In genomic region chr4:10006236-10006603, GRCh38 we compare ENCODE assay signal across 9 cellular contexts. TPM values are rescaled to one million over a fixed set of nuclear protein-coding genes. Genes with fewer than 3 reads are reported as not detected.
A peak's percentile ranks its signal among the peaks of the same experiment; 100 is the strongest.
DNase-seq lines count a peak whose midpoint lies in the region; ATAC-seq and TF ChIP-seq lines count a peak whose summit lies in the region.
"Had no signal": no experiment of that assay in that cellular context is flagged by ENCODE, and none has a peak within 500 bp of the region (broad histone marks: within the 10 kb centered on the region; RNA-seq: fewer than 3 reads in every experiment).

No MANE protein-coding gene starts in this region.

- peak; percentile 95 to 96 for ATAC-seq in lower lobe of right lung
- ATAC-seq in activated T-cell treated with anti-CD3 and anti-CD28 coated beads, Interleukin-2, amount 50 U/mL, for 72 hours (replicated peaks in 1 of 2): no peak

- no peak overlapping the region for H3K27ac Mint-ChIP-seq in Caco-2 (ENCODE audit: unreplicated experiment)
- no peak overlapping the region for H3K27ac Mint-ChIP-seq in T-helper 2 cell treated with Interferon-gamma antibody and Interleukin-4, amounts not matched to agents 5 μg/mL and 100 μg/mL, for 36 hours
- H3K27ac Mint-ChIP-seq in activated T-cell treated with anti-CD3 and anti-CD28 coated beads, Interleukin-2, amount 50 U/mL, for 72 hours: no peak overlapping the region
- H3K27ac Mint-ChIP-seq: CD4-positive, CD25-positive, alpha-beta regulatory T cell had no signal

- BruUV-seq in Caco-2 (replicated peaks; lab: Mats Ljungman, UMichigan): no TSS peak

- TF ChIP-seq CTCF in breast epithelium (IDR thresholded peaks at IDR 0.05) (no peak), lower lobe of right lung (IDR thresholded peaks at IDR 0.05) (no peak), Caco-2 (IDR thresholded peaks at IDR 0.05; ENCODE audit: insufficient read depth in 1 of 2, low read depth in 1 of 2, low read length in 1 of 2, severe bottlenecking in 1 of 2, unreplicated experiment in 1 of 2) (no peak)

- TF ChIP-seq POLR2A in breast epithelium (IDR thresholded peaks at IDR 0.05): no peak

- no peak overlapping the region for H3K4me3 Mint-ChIP-seq in Caco-2 (ENCODE audit: unreplicated experiment)
- H3K4me3 Mint-ChIP-seq in T-helper 2 cell treated with Interferon-gamma antibody and Interleukin-4, amounts not matched to agents 5 μg/mL and 100 μg/mL, for 36 hours: no peak overlapping the region
- peak overlapping the region in 1 of 2 donors; percentile 9 for H3K4me3 Mint-ChIP-seq in activated T-cell treated with anti-CD3 and anti-CD28 coated beads, Interleukin-2, amount 50 U/mL, for 72 hours
- H3K4me3 Mint-ChIP-seq: CD4-positive, CD25-positive, alpha-beta regulatory T cell had no signal

- H3K4me3 ChIP-seq in breast epithelium (no peak overlapping the region), lower lobe of right lung (peak overlapping the region; percentile 25), Caco-2 (ENCODE audit: low read depth, low read length) (no peak overlapping the region)

- intact Hi-C loops in breast epithelium (cut with DNase I; ENCODE audit: low total_unique reads): no loop called here
- intact Hi-C loops in lower lobe of right lung (cut with DNase I): no loop called here
- intact Hi-C loops in Caco-2 (cut with micrococcal nuclease; ENCODE audit: unreplicated experiment): no loop called here

- H3K4me1 ChIP-seq in breast epithelium: peaks cover 3 to 9% of the 10 kb centered on the region in 2 donors
- peaks cover 35% of the 10 kb centered on the region for H3K4me1 ChIP-seq in lower lobe of right lung
- H3K4me1 ChIP-seq in Caco-2: peaks cover 7% of the 10 kb centered on the region

- H3K36me3 Mint-ChIP-seq in Caco-2 (ENCODE audit: insufficient read depth, unreplicated experiment): no peaks in the 10 kb centered on the region
- H3K36me3 Mint-ChIP-seq in T-helper 2 cell treated with Interferon-gamma antibody and Interleukin-4, amounts not matched to agents 5 μg/mL and 100 μg/mL, for 36 hours (ENCODE audit: low read depth): no peaks in the 10 kb centered on the region
- H3K36me3 Mint-ChIP-seq in activated T-cell treated with anti-CD3 and anti-CD28 coated beads, Interleukin-2, amount 50 U/mL, for 72 hours (ENCODE audit: insufficient read depth in 2 of 2): peaks cover 1 to 3% of the 10 kb centered on the region in 2 donors
- H3K36me3 Mint-ChIP-seq: CD4-positive, CD25-positive, alpha-beta regulatory T cell had no signal

- H3K27me3 ChIP-seq in breast epithelium: no peaks in the 10 kb centered on the region
- no peaks in the 10 kb centered on the region for H3K27me3 ChIP-seq in lower lobe of right lung (ENCODE audit: low read depth)
- H3K27me3 ChIP-seq in Caco-2 (replicated peaks; ENCODE audit: control insufficient read depth, insufficient read depth, low read length): no peaks in the 10 kb centered on the region

- no peaks in the 10 kb centered on the region for H3K9me3 ChIP-seq in breast epithelium
- no peaks in the 10 kb centered on the region for H3K9me3 ChIP-seq in lower lobe of right lung
- H3K9me3 ChIP-seq in Caco-2: no peaks in the 10 kb centered on the region

- H3K27ac ChIP-seq in breast epithelium (peak overlapping the region; percentile 75 to 83), lower lobe of right lung (peak overlapping the region; percentile 83)

- CTCF ChIA-PET in Caco-2 (lab: Charles Lee): no interaction called here

- no peaks in the 10 kb centered on the region for H3K4me1 Mint-ChIP-seq in Caco-2 (ENCODE audit: low read depth, unreplicated experiment)
- H3K4me1 Mint-ChIP-seq in T-helper 2 cell treated with Interferon-gamma antibody and Interleukin-4, amounts not matched to agents 5 μg/mL and 100 μg/mL, for 36 hours (ENCODE audit: low read depth): peaks cover 33% of the 10 kb centered on the region
- H3K4me1 Mint-ChIP-seq in activated T-cell treated with anti-CD3 and anti-CD28 coated beads, Interleukin-2, amount 50 U/mL, for 72 hours (ENCODE audit: low read depth): peaks cover 74% of the 10 kb centered on the region
- H3K4me1 Mint-ChIP-seq: CD4-positive, CD25-positive, alpha-beta regulatory T cell had no signal

- no peaks in the 10 kb centered on the region for H3K27me3 Mint-ChIP-seq in Caco-2 (ENCODE audit: insufficient read depth, unreplicated experiment)
- H3K27me3 Mint-ChIP-seq in T-helper 2 cell treated with Interferon-gamma antibody and Interleukin-4, amounts not matched to agents 5 μg/mL and 100 μg/mL, for 36 hours (ENCODE audit: low read depth): no peaks in the 10 kb centered on the region
- H3K27me3 Mint-ChIP-seq in activated T-cell treated with anti-CD3 and anti-CD28 coated beads, Interleukin-2, amount 50 U/mL, for 72 hours (ENCODE audit: low read depth): no peaks in the 10 kb centered on the region
- H3K27me3 Mint-ChIP-seq: CD4-positive, CD25-positive, alpha-beta regulatory T cell had no signal

- H3K36me3 ChIP-seq in breast epithelium (no peaks in the 10 kb centered on the region), lower lobe of right lung (no peaks in the 10 kb centered on the region), Caco-2 (ENCODE audit: control insufficient read depth, insufficient read depth, low read length) (no peaks in the 10 kb centered on the region)

- POLR2A ChIA-PET in Caco-2 (lab: Charles Lee): no interaction called here

- H3K9me3 Mint-ChIP-seq in Caco-2 (ENCODE audit: unreplicated experiment): no peaks in the 10 kb centered on the region
- H3K9me3 Mint-ChIP-seq in T-helper 2 cell treated with Interferon-gamma antibody and Interleukin-4, amounts not matched to agents 5 μg/mL and 100 μg/mL, for 36 hours: no peaks in the 10 kb centered on the region
- H3K9me3 Mint-ChIP-seq in activated T-cell treated with anti-CD3 and anti-CD28 coated beads, Interleukin-2, amount 50 U/mL, for 72 hours: peaks cover 0 to 3% of the 10 kb centered on the region in 2 donors
- H3K9me3 Mint-ChIP-seq: CD4-positive, CD25-positive, alpha-beta regulatory T cell had no signal

- peak; percentile 47 for DNase-seq in NCI-H2107 (lab: John Stamatoyannopoulos, UW)
- DNase-seq in NCI-H2107 treated with DMSO at 0.1 percent for 48 hours (lab: John Stamatoyannopoulos, UW; ENCODE audit: unreplicated experiment): no peak
- peak; percentile 77 for DNase-seq in LoVo (ENCODE audit: low spot score)
- peak in 1 of 2 donors; percentile 87 for DNase-seq in breast epithelium (ENCODE audit: low spot score in 2 of 2)
- DNase-seq in lower lobe of right lung: no peak
- no peak for DNase-seq in Caco-2
- no peak for DNase-seq in T-helper 2 cell treated with Interferon-gamma antibody and Interleukin-4, amounts not matched to agents 5 μg/mL and 100 μg/mL, for 36 hours (ENCODE audit: low spot score)
- no peak for DNase-seq in activated T-cell treated with anti-CD3 and anti-CD28 coated beads, Interleukin-2, amount 50 U/mL, for 72 hours
- DNase-seq: CD4-positive, CD25-positive, alpha-beta regulatory T cell had no signal

RNA-seq across cellular contexts. Expression of gene SLC2A9, which starts 15.1 kb away (rescaled TPM):
- total RNA-seq in breast epithelium (10 to 100 TPM in 1 of 3 donors, 1 to 10 TPM in 2; 6.2 to 10.7 (median 9.5) TPM), lower lobe of right lung (25.2 TPM), Caco-2 (2022) (17.5 and 21.0 TPM in 2 replicates)
- 1 to 10 TPM; 1.1 to 1.7 TPM for total RNA-seq in activated T-cell treated with anti-CD3 and anti-CD28 coated beads, Interleukin-2, amount 50 U/mL, for 72 hours

Comparison
In these comparisons a context has a peak if more than half of its experiments do, and no peak if none do; other contexts are left out.
1. DNase-seq: peak in NCI-H2107 (single experiment) and LoVo (single experiment); none in NCI-H2107 treated with DMSO at 0.1 percent for 48 hours (single experiment), lower lobe of right lung (single experiment), Caco-2 (0 of 2), T-helper 2 cell treated with Interferon-gamma antibody and Interleukin-4, amounts not matched to agents 5 μg/mL and 100 μg/mL, for 36 hours (single experiment) and activated T-cell treated with anti-CD3 and anti-CD28 coated beads, Interleukin-2, amount 50 U/mL, for 72 hours (0 of 2).
2. ATAC-seq: peak in lower lobe of right lung (2 of 2); none in activated T-cell treated with anti-CD3 and anti-CD28 coated beads, Interleukin-2, amount 50 U/mL, for 72 hours (0 of 2).